Comparison of ENCODE assay signal across 11 cellular contexts in genomic region chr16:1429026-1429425, GRCh38. TPM values are rescaled to one million over a fixed set of nuclear protein-coding genes. Genes with fewer than 3 reads are reported as not detected.
"Had no signal": no experiment of that assay in that cellular context is flagged by ENCODE, and none has a peak within 500 bp of the region (broad histone marks: within the 10 kb centered on the region; RNA-seq: fewer than 3 reads in every experiment).

No MANE protein-coding gene starts in this region.

- H3K27me3 ChIP-seq: cardiac muscle cell, sigmoid colon, vagina had no signal

- H3K27ac ChIP-seq: cardiac muscle cell, esophagus squamous epithelium, sigmoid colon, tibial artery, vagina had no signal

- H3K4me1 ChIP-seq: vagina had no signal

- H3K36me3 Mint-ChIP-seq: natural killer cell treated with Interleukin-12 subunit alpha and Interleukin-12 subunit beta and Interleukin-15 and Interleukin-18, amount 100 ng/mL, for 72 hours had no signal

- DNase-seq: esophagus squamous epithelium, occipital lobe, sigmoid colon, tibial artery had no signal

- H3K27ac Mint-ChIP-seq: activated CD8-positive, alpha-beta T cell treated with anti-CD3 and anti-CD28 coated beads for 36 hours; natural killer cell treated with Interleukin-12 subunit alpha and Interleukin-12 subunit beta and Interleukin-15 and Interleukin-18, amount 100 ng/mL, for 72 hours had no signal

- H3K36me3 ChIP-seq: cardiac muscle cell, esophagus squamous epithelium, sigmoid colon, tibial artery, vagina had no signal

- H3K27me3 Mint-ChIP-seq: activated CD8-positive, alpha-beta T cell treated with anti-CD3 and anti-CD28 coated beads for 36 hours; natural killer cell treated with Interleukin-12 subunit alpha and Interleukin-12 subunit beta and Interleukin-15 and Interleukin-18, amount 100 ng/mL, for 72 hours; progenitor cell of endocrine pancreas had no signal

- H3K9me3 ChIP-seq: esophagus squamous epithelium, sigmoid colon, tibial artery, vagina had no signal

- FAIRE-seq: astrocyte had no signal

- H3K4me3 Mint-ChIP-seq: activated CD8-positive, alpha-beta T cell treated with anti-CD3 and anti-CD28 coated beads for 36 hours; natural killer cell treated with Interleukin-12 subunit alpha and Interleukin-12 subunit beta and Interleukin-15 and Interleukin-18, amount 100 ng/mL, for 72 hours had no signal

- H3K4me3 ChIP-seq: cardiac muscle cell, esophagus squamous epithelium, tibial artery, vagina had no signal

- H3K9me3 Mint-ChIP-seq: activated CD8-positive, alpha-beta T cell treated with anti-CD3 and anti-CD28 coated beads for 36 hours; natural killer cell treated with Interleukin-12 subunit alpha and Interleukin-12 subunit beta and Interleukin-15 and Interleukin-18, amount 100 ng/mL, for 72 hours had no signal

RNA-seq across cellular contexts. Expression of gene PERCC1, which starts 1.9 kb away (rescaled TPM):
- total RNA-seq: astrocyte, esophagus squamous epithelium, lung microvascular endothelial cell, occipital lobe, sigmoid colon, vagina had no signal
- polyA plus RNA-seq: cardiac muscle cell had no signal

RNA-seq across cellular contexts. Expression of gene CCDC154, which starts 15.3 kb away (rescaled TPM):
- total RNA-seq: vagina had no signal
